Comparison of ENCODE assay signal across 1 cellular context in the genomic region with DNA sequence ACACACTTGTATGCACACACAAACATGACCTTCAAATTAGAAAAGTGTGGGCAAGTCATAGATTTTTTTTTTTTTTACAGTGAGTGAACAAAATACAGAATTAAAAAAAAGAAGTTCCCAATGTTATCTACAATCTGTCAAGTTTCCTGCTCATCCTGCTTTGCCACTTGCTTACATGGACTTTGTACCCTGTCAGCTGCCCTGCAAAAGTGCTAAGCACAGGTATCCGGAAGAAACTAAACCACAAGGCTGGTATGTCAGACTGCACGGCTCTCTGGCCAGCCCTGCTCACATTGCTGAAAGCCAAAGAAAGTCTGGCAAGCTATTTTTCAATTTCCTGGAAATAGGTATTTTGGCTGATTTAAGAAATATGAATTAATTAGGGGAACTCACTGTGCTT.
TF ChIP-seq lines count a peak whose summit lies in the region.

No MANE protein-coding gene starts in this region.

TF ChIP-seq in GM23338, 12 proteins besides CTCF, POLR2A, EP300 and RAD21 (continued from another document):
- TF ChIP-seq REST (IDR thresholded peaks at IDR 0.05; ENCODE audit: unreplicated experiment): no peak
- no peak for TF ChIP-seq POLR2AphosphoS5 (IDR thresholded peaks at IDR 0.05; ENCODE audit: low read depth)
- no peak for TF ChIP-seq EZH2 (IDR thresholded peaks at IDR 0.05; ENCODE audit: low read depth, unreplicated experiment)
- TF ChIP-seq ETS1 (IDR thresholded peaks at IDR 0.05): no peak
- no peak for TF ChIP-seq EZH2phosphoT487 (IDR thresholded peaks at IDR 0.05; ENCODE audit: unreplicated experiment)
